1 cellular context compared by ENCODE assay signal in genomic region chr2:105781274-105781673, GRCh38.
TF ChIP-seq lines count a peak whose summit lies in the region.

No MANE protein-coding gene starts in this region.

TF ChIP-seq in IMR-90, 13 proteins besides CTCF, POLR2A, EP300 and RAD21:
- TF ChIP-seq CEBPB (IDR thresholded peaks at IDR 0.05; ENCODE audit: low read depth, low read length) (peak; percentile 47; the same call in 1 of the 2 replicates), BHLHE40 (IDR thresholded peaks at IDR 0.05; ENCODE audit: low read depth, low read length) (no peak), RFX5 (IDR thresholded peaks at IDR 0.05; ENCODE audit: low read depth, low read length) (no peak)
